8 cellular contexts compared by ENCODE assay signal in the genomic region with DNA sequence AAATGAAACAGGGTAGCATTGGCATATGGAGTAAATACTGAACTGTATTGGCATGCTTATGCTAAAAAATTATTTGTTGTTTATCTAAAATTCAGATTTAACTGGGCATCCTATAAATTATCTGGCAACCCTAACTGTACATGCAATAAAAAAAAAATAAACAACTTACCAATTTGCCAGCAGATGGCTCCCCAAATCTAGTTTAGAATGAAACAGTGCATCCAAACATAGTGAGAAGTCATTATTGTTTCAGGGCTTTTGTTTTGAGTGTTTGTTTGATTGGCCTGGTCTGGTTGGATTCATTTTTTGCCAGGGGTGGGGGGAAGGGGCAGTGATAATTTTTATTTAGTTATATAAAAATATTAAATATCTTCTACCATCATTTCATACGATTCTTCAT. TPM values are rescaled to one million over a fixed set of nuclear protein-coding genes. Genes with fewer than 3 reads are reported as not detected.
A peak's percentile ranks its signal among the peaks of the same experiment; 100 is the strongest.
DNase-seq lines count a peak whose midpoint lies in the region; ATAC-seq and TF ChIP-seq lines count a peak whose summit lies in the region.

No MANE protein-coding gene starts in this region.

- H3F3A ChIP-seq in DOHH2 (ENCODE audit: control insufficient read depth, insufficient read depth) = no peaks in the 10 kb centered on the region

- no peak for TF ChIP-seq EP300 in gastroesophageal sphincter (IDR thresholded peaks at IDR 0.05)

- POLR2A ChIA-PET in IMR-90 (lab: Charles Lee; ENCODE audit: unreplicated experiment) = no interaction called here

- H3K27ac Mint-ChIP-seq in activated naive CD8-positive, alpha-beta T cell treated with anti-CD3 and anti-CD28 coated beads, Interleukin-2, amount 50 U/mL, for 24 hours = no peak overlapping the region

- H3K4me1 ChIP-seq in DOHH2 (ENCODE audit: control insufficient read depth, low read length) (no peaks in the 10 kb centered on the region; the same call in 1 of the 2 replicates), IMR-90 (ENCODE audit: control insufficient read depth, insufficient read depth, low read length) (no peaks in the 10 kb centered on the region), gastroesophageal sphincter (no peaks in the 10 kb centered on the region)

- no peak overlapping the region for H2BK120ac ChIP-seq in IMR-90 (ENCODE audit: low read depth, low read length)

- no peaks in the 10 kb centered on the region for H3K9me3 ChIP-seq in DOHH2 (ENCODE audit: control insufficient read depth, insufficient read depth, low read length)
- H3K9me3 ChIP-seq in IMR-90 (ENCODE audit: control insufficient read depth, insufficient read depth, low read length) = no peaks in the 10 kb centered on the region
- H3K9me3 ChIP-seq in gastroesophageal sphincter = no peaks in the 10 kb centered on the region

- H4K20me1 ChIP-seq in DOHH2 (ENCODE audit: control insufficient read depth, insufficient read depth, low read depth, low read length) (no peaks in the 10 kb centered on the region), IMR-90 (ENCODE audit: insufficient read depth, low read length) (no peaks in the 10 kb centered on the region)

- dilution Hi-C loops in IMR-90 (cut with HindIII; ENCODE audit: low sequenced_read_pairs, unreplicated experiment) = no loop called here

- H2AK5ac ChIP-seq in IMR-90 (ENCODE audit: low read depth, low read length) = no peak overlapping the region

- no peak overlapping the region for H2BK5ac ChIP-seq in IMR-90 (ENCODE audit: low read depth, low read length, poor library complexity, severe bottlenecking)

- H3K9ac ChIP-seq in IMR-90 (ENCODE audit: low read depth, low read length) = no peak overlapping the region

- H3K9me1 ChIP-seq in IMR-90 (ENCODE audit: insufficient read depth, low read length) = no peaks in the 10 kb centered on the region

- no peak overlapping the region for H2BK15ac ChIP-seq in IMR-90 (ENCODE audit: low read depth, low read length)

- BruUV-seq in IMR-90 (replicated peaks; lab: Mats Ljungman, UMichigan) = no TSS peak

- H3K9me3 Mint-ChIP-seq in activated naive CD8-positive, alpha-beta T cell treated with anti-CD3 and anti-CD28 coated beads, Interleukin-2, amount 50 U/mL, for 24 hours = no peaks in the 10 kb centered on the region

- H3K27ac ChIP-seq in DOHH2 (ENCODE audit: low read depth, low read length) = no peak overlapping the region
- no peak overlapping the region for H3K27ac ChIP-seq in IMR-90 (ENCODE audit: insufficient read depth, low read length)
- H3K27ac ChIP-seq in gastroesophageal sphincter = no peak overlapping the region

- peaks cover 5% of the 10 kb centered on the region; the same call in 1 of the 2 replicates for H3K27me3 ChIP-seq in DOHH2 (ENCODE audit: control insufficient read depth, low read length)
- peaks cover 8% of the 10 kb centered on the region for H3K27me3 ChIP-seq in IMR-90 (ENCODE audit: control insufficient read depth, insufficient read depth, low read length)
- no peaks in the 10 kb centered on the region for H3K27me3 ChIP-seq in gastroesophageal sphincter

- intact Hi-C loops in IMR-90 (cut with micrococcal nuclease) = loop anchor here (1.0 to 10.0 kb wide), 3 partner anchors 160 to 925 kb away; partner anchors contain the start of gene UCHL1

- peak; percentile 51 for TF ChIP-seq RAD21 in IMR-90 (IDR thresholded peaks at IDR 0.05; ENCODE audit: low read length)

- no peaks in the 10 kb centered on the region for H3K9me2 ChIP-seq in DOHH2 (replicated peaks; ENCODE audit: control insufficient read depth, low read length)

- no peak overlapping the region for H4K91ac ChIP-seq in IMR-90 (ENCODE audit: insufficient read depth, low read depth, low read length)

- no peak overlapping the region for H4K5ac ChIP-seq in IMR-90 (ENCODE audit: low read depth, low read length)

- ATAC-seq in IMR-90 (ENCODE audit: low read depth) = peak; percentile 40; the same call in 1 of the 2 replicates
- no peak for ATAC-seq in gastroesophageal sphincter
- ATAC-seq in activated naive CD8-positive, alpha-beta T cell treated with anti-CD3 and anti-CD28 coated beads, Interleukin-2, amount 50 U/mL, for 24 hours = no peak

- WGBS in IMR-90 (ENCODE audit: extremely low coverage in 2 of 2, insufficient read length in 1 of 2), 2 experiments = no CpG with 5 or more reads among the region's 1 CpG
- WGBS in gastroesophageal sphincter (ENCODE audit: low coverage in 1 of 2), 2 donors = 50 to 68% methylated on average over 1 of the region's 1 CpG

- no peaks in the 10 kb centered on the region for H3K27me3 Mint-ChIP-seq in activated naive CD8-positive, alpha-beta T cell treated with anti-CD3 and anti-CD28 coated beads, Interleukin-2, amount 50 U/mL, for 24 hours

- TF ChIP-seq CTCF in DOHH2 (IDR thresholded peaks at IDR 0.05; ENCODE audit: low read depth, low read length, poor library complexity, severe bottlenecking) = peak; percentile 54
- TF ChIP-seq CTCF in IMR-90 (conservative IDR thresholded peaks at IDR 0.05; ENCODE audit: low read depth, low read length) = peak; percentile 44
- TF ChIP-seq CTCF in gastroesophageal sphincter (IDR thresholded peaks at IDR 0.05) = peak in 2 of 4 experiments; percentile 9 to 39

- no peak overlapping the region for H2AK9ac ChIP-seq in IMR-90 (replicated peaks; ENCODE audit: low read depth, low read length, poor library complexity)

- H3K36me3 ChIP-seq in DOHH2 (ENCODE audit: control insufficient read depth, low read length) (no peaks in the 10 kb centered on the region), IMR-90 (ENCODE audit: control insufficient read depth, insufficient read depth, low read length) (no peaks in the 10 kb centered on the region), gastroesophageal sphincter (no peaks in the 10 kb centered on the region)

- DNase-seq in IMR-90 (peak; percentile 22), OCI-M1 (lab: John Stamatoyannopoulos, UW) (peak; percentile 59), germinal center (ENCODE audit: low spot score) (peak; percentile 19), hepatic stellate cell (ENCODE audit: low spot score) (no peak)
- no peak for DNase-seq in stimulated activated CD4-positive, alpha-beta T cell treated with anti-CD3 and anti-CD28 coated beads, Interleukin-4, amount 100 ng/mL, for 24 hours
- no peak for DNase-seq in activated naive CD8-positive, alpha-beta T cell treated with anti-CD3 and anti-CD28 coated beads, Interleukin-2, amount 50 U/mL, for 24 hours

- H2BK20ac ChIP-seq in IMR-90 (ENCODE audit: low read depth, low read length) = no peak overlapping the region

- H3K23ac ChIP-seq in IMR-90 (ENCODE audit: low read depth, low read length) = no peak overlapping the region

- H4K8ac ChIP-seq in IMR-90 (ENCODE audit: low read depth in 2 of 2, low read length in 2 of 2) = no peak overlapping the region

- H3K79me1 ChIP-seq in IMR-90 (ENCODE audit: low read depth in 1 of 2, low read length in 2 of 2) = no peaks in the 10 kb centered on the region

- H3K4me3 ChIP-seq in DOHH2 (ENCODE audit: low read length) (no peak overlapping the region), IMR-90 (ENCODE audit: insufficient read depth, low read depth, low read length) (no peak overlapping the region), gastroesophageal sphincter (no peak overlapping the region)

- CTCF ChIA-PET in IMR-90 (lab: Yijun Ruan, JAX) = interaction anchor here (0.6 kb wide), 1 partner anchor 182 kb away, joined by 3 read pairs; no protein-coding TSS in a partner anchor

- H3K36me3 Mint-ChIP-seq in activated naive CD8-positive, alpha-beta T cell treated with anti-CD3 and anti-CD28 coated beads, Interleukin-2, amount 50 U/mL, for 24 hours (ENCODE audit: low read depth) = no peaks in the 10 kb centered on the region

- H3K79me2 ChIP-seq in DOHH2 (ENCODE audit: control insufficient read depth, low read length) = no peaks in the 10 kb centered on the region

- TF ChIP-seq POLR2A in IMR-90 (IDR thresholded peaks at IDR 0.05; ENCODE audit: low read depth, low read length) (no peak), gastroesophageal sphincter (IDR thresholded peaks at IDR 0.05) (no peak)

- no peak overlapping the region for H3K14ac ChIP-seq in IMR-90 (replicated peaks; ENCODE audit: low read depth, low read length)

- no peak overlapping the region for H2AFZ ChIP-seq in IMR-90 (replicated peaks; ENCODE audit: low read length, poor library complexity)

- no peak overlapping the region for H3K56ac ChIP-seq in IMR-90 (ENCODE audit: extremely low read depth, insufficient read depth, low read length)

- in situ Hi-C loops in IMR-90 (cut with MboI; ENCODE audit: low sequenced_read_pairs) = loop anchor here (5.0 to 25.0 kb wide), 2 partner anchors 170 to 500 kb away; no protein-coding TSS in a partner anchor

- H3K4me3 Mint-ChIP-seq in activated naive CD8-positive, alpha-beta T cell treated with anti-CD3 and anti-CD28 coated beads, Interleukin-2, amount 50 U/mL, for 24 hours = no peak overlapping the region

- no peak overlapping the region for H3K4ac ChIP-seq in IMR-90 (ENCODE audit: low read depth, low read length)

- no peak overlapping the region for H3K4me2 ChIP-seq in DOHH2 (ENCODE audit: low read length)
- no peak overlapping the region for H3K4me2 ChIP-seq in IMR-90 (ENCODE audit: low read depth, low read length)

- H3K18ac ChIP-seq in IMR-90 (ENCODE audit: low read depth, low read length) = no peak overlapping the region

- H3K4me1 Mint-ChIP-seq in activated naive CD8-positive, alpha-beta T cell treated with anti-CD3 and anti-CD28 coated beads, Interleukin-2, amount 50 U/mL, for 24 hours = peaks cover 10% of the 10 kb centered on the region

TF ChIP-seq in IMR-90, 13 proteins besides CTCF, POLR2A, EP300 and RAD21:
- TF ChIP-seq NFE2L2 (IDR thresholded peaks at IDR 0.05; ENCODE audit: low read depth, low read length) (no peak), SMC3 (IDR thresholded peaks at IDR 0.05; ENCODE audit: low read depth, low read length) (peak; percentile 29; the same call in 1 of the 2 replicates)
TF ChIP-seq in IMR-90: peak in this region for 1.

RNA-seq across cellular contexts. Expression of gene NSUN7, which starts 12.8 kb away (rescaled TPM):
- total RNA-seq in IMR-90 (2012; rRNA removed) (not detected in 2 replicates), gastroesophageal sphincter (1 to 10 TPM; 2.1 to 8.7 (median 2.9) TPM)
- not detected in 2 replicates for polyA plus RNA-seq in IMR-90 (2012; rRNA removed)
- not detected in 2 replicates for polyA plus RNA-seq in IMR-90 (2012; cell fraction: cytosol; rRNA removed)
- not detected in 2 replicates for polyA plus RNA-seq in IMR-90 (2012; cell fraction: nucleus; rRNA removed; ENCODE audit: low replicate concordance)

Comparison
In these comparisons a context has a peak if more than half of its experiments do, and no peak if none do; other contexts are left out.
1. DNase-seq: peak in IMR-90 (single experiment), OCI-M1 (single experiment) and germinal center (single experiment); none in stimulated activated CD4-positive, alpha-beta T cell treated with anti-CD3 and anti-CD28 coated beads, Interleukin-4, amount 100 ng/mL, for 24 hours (single experiment), hepatic stellate cell (single experiment) and activated naive CD8-positive, alpha-beta T cell treated with anti-CD3 and anti-CD28 coated beads, Interleukin-2, amount 50 U/mL, for 24 hours (single experiment).